Comparison of ENCODE assay signal across 30 cellular contexts in the genomic region with DNA sequence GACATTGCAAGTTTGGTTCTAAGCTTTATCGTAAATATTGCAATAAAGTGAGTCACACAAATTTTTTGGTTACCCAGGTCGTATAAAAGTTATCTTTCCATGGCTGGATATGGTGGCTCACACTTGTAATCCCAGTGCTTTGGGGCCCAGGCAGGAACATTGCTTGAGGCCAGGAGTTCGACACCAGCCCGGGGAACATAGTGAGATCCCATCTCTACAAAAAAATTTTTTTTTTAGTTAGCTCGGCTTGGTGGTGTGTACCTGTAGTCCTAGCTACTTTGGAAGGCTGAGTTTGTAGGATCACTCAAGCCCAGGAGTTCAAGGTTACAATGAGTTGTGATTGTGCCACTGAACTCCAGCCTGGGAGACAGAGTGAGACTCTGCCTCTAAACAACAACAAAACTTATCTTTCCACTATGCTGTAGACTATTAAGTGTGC.
"Had no signal": no experiment of that assay in that cellular context is flagged by ENCODE, and none has a peak within 500 bp of the region (broad histone marks: within the 10 kb centered on the region; RNA-seq: fewer than 3 reads in every experiment).

No MANE protein-coding gene starts in this region.

- H3K4me3 ChIP-seq: ascending aorta, breast epithelium, cardiac muscle cell, colonic mucosa, gastroesophageal sphincter had no signal

- DNase-seq: activated CD4-positive, alpha-beta memory T cell treated with anti-CD3 and anti-CD28 coated beads for 36 hours; activated CD4-positive, alpha-beta T cell treated with anti-CD3 and anti-CD28 coated beads for 36 hours; activated CD4-positive, alpha-beta T cell treated with anti-CD3 and anti-CD28 coated beads, Interleukin-2, amount 10 ng/mL, durations not matched to agents 24 days and 14 days; activated CD4-positive, CD25-positive, alpha-beta regulatory T cell; activated CD4-positive, CD25-positive, alpha-beta regulatory T cell treated with anti-CD3 and anti-CD28 coated beads, Interleukin-2, amount 50 U/mL, for 72 hours; activated CD8-positive, alpha-beta memory T cell treated with anti-CD3 and anti-CD28 coated beads, Interleukin-2, amount 10 ng/mL, durations not matched to agents 7 days and 5 days; activated CD8-positive, alpha-beta memory T cell treated with anti-CD3 and anti-CD28 coated beads, Interleukin-2, amount 50 U/mL, for 4 hours; activated CD8-positive, alpha-beta T cell treated with anti-CD3 and anti-CD28 coated beads, Interleukin-2, amount 10 ng/mL, durations not matched to agents 7 days and 5 days; activated effector memory CD4-positive, alpha-beta T cell treated with anti-CD3 and anti-CD28 coated beads, Interleukin-2, amount 50 U/mL, for 16 hours; activated naive CD4-positive, alpha-beta T cell treated with anti-CD3 and anti-CD28 coated beads for 36 hours; activated naive CD8-positive, alpha-beta T cell treated with anti-CD3 and anti-CD28 coated beads, Interleukin-2, amount 10 ng/mL, durations not matched to agents 7 days and 5 days; activated T-cell treated with anti-CD3 and anti-CD28 coated beads, Interleukin-2, amount 50 U/mL, for 1 hour; activated T-cell treated with anti-CD3 and anti-CD28 coated beads, Interleukin-2, amount 50 U/mL, for 48 hours; central memory CD4-positive, alpha-beta T cell; cerebellar nuclear complex; colonic mucosa; effector memory CD4-positive, alpha-beta T cell; endodermal cell; foreskin keratinocyte; head of caudate nucleus; T-helper 1 cell; T-helper 17 cell; T1000; WERI-Rb-1 had no signal

- ATAC-seq: activated CD4-positive, alpha-beta T cell treated with anti-CD3 and anti-CD28 coated beads for 36 hours; activated CD8-positive, alpha-beta memory T cell treated with anti-CD3 and anti-CD28 coated beads, Interleukin-2, amount 10 ng/mL, durations not matched to agents 7 days and 5 days; activated CD8-positive, alpha-beta T cell treated with anti-CD3 and anti-CD28 coated beads, Interleukin-2, amount 10 ng/mL, durations not matched to agents 7 days and 5 days; activated naive CD4-positive, alpha-beta T cell treated with anti-CD3 and anti-CD28 coated beads, Interleukin-2, amount 50 U/mL, for 72 hours; esophagus mucosa; foreskin keratinocyte; gastroesophageal sphincter; T-helper 17 cell had no signal
